In the genomic region with DNA sequence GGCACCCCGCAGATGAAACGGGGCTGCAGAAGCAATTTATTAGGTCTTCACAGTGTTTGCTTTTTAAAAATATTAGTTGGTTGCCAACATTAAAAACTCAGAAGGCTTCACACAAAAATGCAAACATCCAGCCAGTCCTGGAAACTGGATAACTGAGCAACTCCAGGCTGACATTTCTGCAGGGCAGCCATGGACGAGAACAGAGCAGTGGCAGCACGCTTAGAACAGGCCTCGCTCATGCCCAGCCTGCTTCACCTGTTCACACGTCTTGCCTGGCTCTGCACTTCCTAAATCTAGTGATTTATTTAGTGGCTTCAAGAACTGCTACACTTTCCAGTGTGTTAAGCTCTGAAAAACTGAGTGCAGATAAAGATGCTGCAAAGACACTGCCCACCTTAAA, we compare ENCODE assay signal across 1 cellular context.
TF ChIP-seq lines count a peak whose summit lies in the region.

No MANE protein-coding gene starts in this region.

TF ChIP-seq in IMR-90, 13 proteins besides CTCF, POLR2A, EP300 and RAD21 (continued from another document):
- no peak for TF ChIP-seq SMC3 (IDR thresholded peaks at IDR 0.05; ENCODE audit: low read depth, low read length)
